ENCODE assay signal across 1 cellular context in the genomic region with DNA sequence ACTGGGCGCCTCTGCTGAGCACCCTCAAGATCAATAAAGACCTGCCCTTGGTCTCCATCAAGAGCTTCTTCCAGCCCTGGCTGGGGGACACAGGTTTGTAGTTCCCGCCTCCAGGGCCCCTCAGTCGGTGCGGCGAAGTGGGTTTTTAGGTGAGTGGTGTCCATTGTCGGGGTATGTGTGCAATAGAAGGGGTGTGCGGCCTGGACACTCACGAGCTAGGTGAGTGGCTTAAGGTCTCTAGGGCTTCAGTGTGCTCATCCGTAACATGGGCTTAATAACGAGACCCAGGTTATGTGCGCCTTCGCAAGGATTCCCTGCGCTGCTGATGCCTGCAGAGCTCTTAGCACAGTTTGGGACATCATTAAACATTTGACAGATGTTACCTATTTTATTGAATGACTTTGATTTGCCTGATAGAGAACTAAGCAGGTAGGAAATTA.
TF ChIP-seq lines count a peak whose summit lies in the region.

No MANE protein-coding gene starts in this region.

TF ChIP-seq in HCT116, 20 proteins besides CTCF, POLR2A, EP300 and RAD21 (continued from another document):
- TF ChIP-seq, protein P1, sequence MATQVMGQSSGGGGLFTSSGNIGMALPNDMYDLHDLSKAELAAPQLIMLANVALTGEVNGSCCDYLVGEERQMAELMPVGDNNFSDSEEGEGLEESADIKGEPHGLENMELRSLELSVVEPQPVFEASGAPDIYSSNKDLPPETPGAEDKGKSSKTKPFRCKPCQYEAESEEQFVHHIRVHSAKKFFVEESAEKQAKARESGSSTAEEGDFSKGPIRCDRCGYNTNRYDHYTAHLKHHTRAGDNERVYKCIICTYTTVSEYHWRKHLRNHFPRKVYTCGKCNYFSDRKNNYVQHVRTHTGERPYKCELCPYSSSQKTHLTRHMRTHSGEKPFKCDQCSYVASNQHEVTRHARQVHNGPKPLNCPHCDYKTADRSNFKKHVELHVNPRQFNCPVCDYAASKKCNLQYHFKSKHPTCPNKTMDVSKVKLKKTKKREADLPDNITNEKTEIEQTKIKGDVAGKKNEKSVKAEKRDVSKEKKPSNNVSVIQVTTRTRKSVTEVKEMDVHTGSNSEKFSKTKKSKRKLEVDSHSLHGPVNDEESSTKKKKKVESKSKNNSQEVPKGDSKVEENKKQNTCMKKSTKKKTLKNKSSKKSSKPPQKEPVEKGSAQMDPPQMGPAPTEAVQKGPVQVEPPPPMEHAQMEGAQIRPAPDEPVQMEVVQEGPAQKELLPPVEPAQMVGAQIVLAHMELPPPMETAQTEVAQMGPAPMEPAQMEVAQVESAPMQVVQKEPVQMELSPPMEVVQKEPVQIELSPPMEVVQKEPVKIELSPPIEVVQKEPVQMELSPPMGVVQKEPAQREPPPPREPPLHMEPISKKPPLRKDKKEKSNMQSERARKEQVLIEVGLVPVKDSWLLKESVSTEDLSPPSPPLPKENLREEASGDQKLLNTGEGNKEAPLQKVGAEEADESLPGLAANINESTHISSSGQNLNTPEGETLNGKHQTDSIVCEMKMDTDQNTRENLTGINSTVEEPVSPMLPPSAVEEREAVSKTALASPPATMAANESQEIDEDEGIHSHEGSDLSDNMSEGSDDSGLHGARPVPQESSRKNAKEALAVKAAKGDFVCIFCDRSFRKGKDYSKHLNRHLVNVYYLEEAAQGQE (IDR thresholded peaks at IDR 0.05; ENCODE audit: low read depth), result no peak
- no peak for TF ChIP-seq SIN3A (IDR thresholded peaks at IDR 0.05; ENCODE audit: low read depth)
- no peak for TF ChIP-seq JUND (IDR thresholded peaks at IDR 0.05)
- TF ChIP-seq, protein P2, sequence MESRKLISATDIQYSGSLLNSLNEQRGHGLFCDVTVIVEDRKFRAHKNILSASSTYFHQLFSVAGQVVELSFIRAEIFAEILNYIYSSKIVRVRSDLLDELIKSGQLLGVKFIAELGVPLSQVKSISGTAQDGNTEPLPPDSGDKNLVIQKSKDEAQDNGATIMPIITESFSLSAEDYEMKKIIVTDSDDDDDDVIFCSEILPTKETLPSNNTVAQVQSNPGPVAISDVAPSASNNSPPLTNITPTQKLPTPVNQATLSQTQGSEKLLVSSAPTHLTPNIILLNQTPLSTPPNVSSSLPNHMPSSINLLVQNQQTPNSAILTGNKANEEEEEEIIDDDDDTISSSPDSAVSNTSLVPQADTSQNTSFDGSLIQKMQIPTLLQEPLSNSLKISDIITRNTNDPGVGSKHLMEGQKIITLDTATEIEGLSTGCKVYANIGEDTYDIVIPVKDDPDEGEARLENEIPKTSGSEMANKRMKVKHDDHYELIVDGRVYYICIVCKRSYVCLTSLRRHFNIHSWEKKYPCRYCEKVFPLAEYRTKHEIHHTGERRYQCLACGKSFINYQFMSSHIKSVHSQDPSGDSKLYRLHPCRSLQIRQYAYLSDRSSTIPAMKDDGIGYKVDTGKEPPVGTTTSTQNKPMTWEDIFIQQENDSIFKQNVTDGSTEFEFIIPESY (IDR thresholded peaks at IDR 0.05; ENCODE audit: extremely low read depth, insufficient replicate concordance, low read length), result no peak
- no peak for TF ChIP-seq EZH2phosphoT487 (IDR thresholded peaks at IDR 0.05; ENCODE audit: borderline replicate concordance)
- TF ChIP-seq ELF1 (IDR thresholded peaks at IDR 0.05; ENCODE audit: borderline replicate concordance, low read depth), result no peak
- TF ChIP-seq, protein P3, sequence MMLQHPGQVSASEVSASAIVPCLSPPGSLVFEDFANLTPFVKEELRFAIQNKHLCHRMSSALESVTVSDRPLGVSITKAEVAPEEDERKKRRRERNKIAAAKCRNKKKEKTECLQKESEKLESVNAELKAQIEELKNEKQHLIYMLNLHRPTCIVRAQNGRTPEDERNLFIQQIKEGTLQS (IDR thresholded peaks at IDR 0.05), result no peak
